8 cellular contexts compared by ENCODE assay signal in the genomic region with DNA sequence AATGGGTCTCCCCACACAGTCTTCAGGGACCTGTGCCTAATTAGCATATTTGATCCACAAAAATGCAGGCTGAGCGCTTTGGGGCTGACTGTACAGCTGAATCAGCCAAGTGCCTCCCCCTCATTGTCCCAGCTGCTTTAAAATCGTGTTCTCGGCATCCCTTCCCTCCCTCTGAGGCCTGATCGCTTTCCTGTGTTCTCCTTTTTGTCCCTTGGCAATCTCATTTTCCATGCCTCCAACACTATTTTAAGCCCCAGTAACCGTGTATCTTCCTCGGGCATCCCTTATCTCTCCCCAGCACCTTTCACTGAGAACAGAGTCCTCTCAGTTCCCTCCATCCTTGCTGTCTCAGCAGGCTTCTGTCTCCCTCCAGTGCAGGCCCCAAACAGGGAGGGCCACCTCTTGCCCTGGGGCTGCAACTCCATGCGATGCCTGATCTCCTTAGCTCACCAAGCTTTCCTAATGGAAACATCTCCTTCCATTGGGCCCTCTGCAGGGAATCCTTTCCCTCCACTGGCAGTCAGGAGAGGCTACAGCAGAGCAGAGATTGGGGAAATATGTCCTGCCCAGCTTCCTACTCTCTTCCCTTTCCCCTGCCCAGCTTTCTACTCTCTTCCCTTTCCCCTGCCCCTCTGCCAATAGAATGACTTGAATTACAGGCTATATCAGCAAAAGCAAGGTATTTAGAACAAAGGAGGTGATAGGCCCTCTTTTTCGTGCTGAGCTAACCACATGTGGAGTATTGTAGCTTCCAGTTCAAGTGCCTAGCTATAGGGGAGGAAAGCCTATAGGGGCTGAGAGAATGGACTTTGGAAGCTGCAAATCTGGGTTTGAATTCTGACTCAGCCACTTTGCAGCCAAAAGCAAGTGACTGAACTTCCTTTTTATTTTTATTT. TPM values are rescaled to one million over a fixed set of nuclear protein-coding genes. Genes with fewer than 3 reads are reported as not detected.
A peak's percentile ranks its signal among the peaks of the same experiment; 100 is the strongest.
DNase-seq lines count a peak whose midpoint lies in the region; ATAC-seq and TF ChIP-seq lines count a peak whose summit lies in the region.

No MANE protein-coding gene starts in this region.

- TF ChIP-seq CTCF in activated CD8-positive, alpha-beta T cell treated with anti-CD3 and anti-CD28 coated beads for 36 hours (IDR thresholded peaks at IDR 0.05): no peak

- peak overlapping the region; percentile 90 for H3K27ac ChIP-seq in caudate nucleus (ENCODE audit: low read depth, low read length)

- TF ChIP-seq RAD21 in Ishikawa (IDR thresholded peaks at IDR 0.05; ENCODE audit: low read depth): no peak

- H3K36me3 Mint-ChIP-seq in activated CD8-positive, alpha-beta T cell treated with anti-CD3 and anti-CD28 coated beads for 36 hours (ENCODE audit: low read depth): no peaks in the 10 kb centered on the region

- H3K27me3 Mint-ChIP-seq in activated CD8-positive, alpha-beta T cell treated with anti-CD3 and anti-CD28 coated beads for 36 hours: no peaks in the 10 kb centered on the region

- CTCF ChIA-PET in activated CD8-positive, alpha-beta T cell treated with anti-CD3 and anti-CD28 coated beads for 36 hours (lab: Charles Lee): interaction anchor here (1.1 kb wide), 1 partner anchor 9 kb away, joined by 3 read pairs; no protein-coding TSS in a partner anchor

- TF ChIP-seq EP300 in Ishikawa (IDR thresholded peaks at IDR 0.05; ENCODE audit: borderline replicate concordance): no peak

- H3K4me1 Mint-ChIP-seq in activated CD8-positive, alpha-beta T cell treated with anti-CD3 and anti-CD28 coated beads for 36 hours (ENCODE audit: low read depth): no peaks in the 10 kb centered on the region

- no peak overlapping the region for H3K4me3 Mint-ChIP-seq in activated CD8-positive, alpha-beta T cell treated with anti-CD3 and anti-CD28 coated beads for 36 hours

- no peak overlapping the region for H3K27ac Mint-ChIP-seq in activated CD8-positive, alpha-beta T cell treated with anti-CD3 and anti-CD28 coated beads for 36 hours

- intact Hi-C loops in left colon (cut with DNase I, micrococcal nuclease): no loop called here
- intact Hi-C loops in activated CD8-positive, alpha-beta T cell treated with anti-CD3 and anti-CD28 coated beads for 36 hours (cut with micrococcal nuclease): no loop called here

- peak; percentile 39 for ATAC-seq in left colon
- no peak for ATAC-seq in activated CD8-positive, alpha-beta T cell treated with anti-CD3 and anti-CD28 coated beads for 36 hours

- DNase-seq in caudate nucleus (lab: John Stamatoyannopoulos, UW) (peak in 31 of 61 donors; percentile 6 to 78 (median 31)), left colon (no peak), superior temporal gyrus (ENCODE audit: extremely low spot score) (peak; percentile 65), NCI-H345 treated with DMSO at 0.1 percent for 48 hours (lab: John Stamatoyannopoulos, UW; ENCODE audit: unreplicated experiment) (no peak), C1 segment of cervical spinal cord (lab: John Stamatoyannopoulos, UW) (no peak), NCI-H1694 treated with DMSO at 0.1 percent for 48 hours (lab: John Stamatoyannopoulos, UW) (no peak)
- DNase-seq in activated CD8-positive, alpha-beta T cell treated with anti-CD3 and anti-CD28 coated beads for 36 hours: no peak

- H3K9me3 Mint-ChIP-seq in activated CD8-positive, alpha-beta T cell treated with anti-CD3 and anti-CD28 coated beads for 36 hours: no peaks in the 10 kb centered on the region

- POLR2A ChIA-PET in activated CD8-positive, alpha-beta T cell treated with anti-CD3 and anti-CD28 coated beads for 36 hours (lab: Charles Lee): interaction anchor here (1.1 kb wide), 1 partner anchor 28 kb away, joined by 3 read pairs; no protein-coding TSS in a partner anchor

TF ChIP-seq in Ishikawa, 13 proteins besides CTCF, POLR2A, EP300 and RAD21:
- TF ChIP-seq TAF1 (IDR thresholded peaks at IDR 0.05; ENCODE audit: low read depth) (no peak), CEBPB (IDR thresholded peaks at IDR 0.05) (no peak), TEAD4 (IDR thresholded peaks at IDR 0.05) (peak; percentile 48; the same call in 1 of the 2 replicates), CREB1 (IDR thresholded peaks at IDR 0.05; ENCODE audit: low read depth) (no peak), TCF12 (IDR thresholded peaks at IDR 0.05; ENCODE audit: low read depth) (no peak)
- TF ChIP-seq, protein P1, sequence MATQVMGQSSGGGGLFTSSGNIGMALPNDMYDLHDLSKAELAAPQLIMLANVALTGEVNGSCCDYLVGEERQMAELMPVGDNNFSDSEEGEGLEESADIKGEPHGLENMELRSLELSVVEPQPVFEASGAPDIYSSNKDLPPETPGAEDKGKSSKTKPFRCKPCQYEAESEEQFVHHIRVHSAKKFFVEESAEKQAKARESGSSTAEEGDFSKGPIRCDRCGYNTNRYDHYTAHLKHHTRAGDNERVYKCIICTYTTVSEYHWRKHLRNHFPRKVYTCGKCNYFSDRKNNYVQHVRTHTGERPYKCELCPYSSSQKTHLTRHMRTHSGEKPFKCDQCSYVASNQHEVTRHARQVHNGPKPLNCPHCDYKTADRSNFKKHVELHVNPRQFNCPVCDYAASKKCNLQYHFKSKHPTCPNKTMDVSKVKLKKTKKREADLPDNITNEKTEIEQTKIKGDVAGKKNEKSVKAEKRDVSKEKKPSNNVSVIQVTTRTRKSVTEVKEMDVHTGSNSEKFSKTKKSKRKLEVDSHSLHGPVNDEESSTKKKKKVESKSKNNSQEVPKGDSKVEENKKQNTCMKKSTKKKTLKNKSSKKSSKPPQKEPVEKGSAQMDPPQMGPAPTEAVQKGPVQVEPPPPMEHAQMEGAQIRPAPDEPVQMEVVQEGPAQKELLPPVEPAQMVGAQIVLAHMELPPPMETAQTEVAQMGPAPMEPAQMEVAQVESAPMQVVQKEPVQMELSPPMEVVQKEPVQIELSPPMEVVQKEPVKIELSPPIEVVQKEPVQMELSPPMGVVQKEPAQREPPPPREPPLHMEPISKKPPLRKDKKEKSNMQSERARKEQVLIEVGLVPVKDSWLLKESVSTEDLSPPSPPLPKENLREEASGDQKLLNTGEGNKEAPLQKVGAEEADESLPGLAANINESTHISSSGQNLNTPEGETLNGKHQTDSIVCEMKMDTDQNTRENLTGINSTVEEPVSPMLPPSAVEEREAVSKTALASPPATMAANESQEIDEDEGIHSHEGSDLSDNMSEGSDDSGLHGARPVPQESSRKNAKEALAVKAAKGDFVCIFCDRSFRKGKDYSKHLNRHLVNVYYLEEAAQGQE (IDR thresholded peaks at IDR 0.05; ENCODE audit: low read depth): no peak

RNA-seq across cellular contexts. Expression of a gene that starts 13.9 kb away (rescaled TPM):
- total RNA-seq in left colon: 100 to 1,000 TPM; 157 to 198 TPM
- total RNA-seq in activated CD8-positive, alpha-beta T cell treated with anti-CD3 and anti-CD28 coated beads for 36 hours: 100 to 1,000 TPM in 1 of 2 experiments, 10 to 100 TPM in 1; 92.4 to 105 TPM

RNA-seq across cellular contexts. Expression of a gene that starts 14.2 kb away (rescaled TPM):
- total RNA-seq in left colon: 10 to 100 TPM; 12.7 TPM
- total RNA-seq in activated CD8-positive, alpha-beta T cell treated with anti-CD3 and anti-CD28 coated beads for 36 hours: 10 to 100 TPM; 18.5 to 18.7 TPM

RNA-seq across cellular contexts. Expression of a gene that starts 57.0 kb away (rescaled TPM):
- 10 to 100 TPM; 63.0 to 71.3 TPM for total RNA-seq in left colon
- 10 to 100 TPM; 55.3 to 58.5 TPM for total RNA-seq in activated CD8-positive, alpha-beta T cell treated with anti-CD3 and anti-CD28 coated beads for 36 hours

Comparison
In these comparisons a context has a peak if more than half of its experiments do, and no peak if none do; other contexts are left out.
1. DNase-seq: peak in caudate nucleus (31 of 61) and superior temporal gyrus (single experiment); none in left colon (0 of 2), activated CD8-positive, alpha-beta T cell treated with anti-CD3 and anti-CD28 coated beads for 36 hours (single experiment), NCI-H345 treated with DMSO at 0.1 percent for 48 hours (single experiment), C1 segment of cervical spinal cord (0 of 14) and NCI-H1694 treated with DMSO at 0.1 percent for 48 hours (single experiment).